1 cellular context compared by ENCODE assay signal in the genomic region with DNA sequence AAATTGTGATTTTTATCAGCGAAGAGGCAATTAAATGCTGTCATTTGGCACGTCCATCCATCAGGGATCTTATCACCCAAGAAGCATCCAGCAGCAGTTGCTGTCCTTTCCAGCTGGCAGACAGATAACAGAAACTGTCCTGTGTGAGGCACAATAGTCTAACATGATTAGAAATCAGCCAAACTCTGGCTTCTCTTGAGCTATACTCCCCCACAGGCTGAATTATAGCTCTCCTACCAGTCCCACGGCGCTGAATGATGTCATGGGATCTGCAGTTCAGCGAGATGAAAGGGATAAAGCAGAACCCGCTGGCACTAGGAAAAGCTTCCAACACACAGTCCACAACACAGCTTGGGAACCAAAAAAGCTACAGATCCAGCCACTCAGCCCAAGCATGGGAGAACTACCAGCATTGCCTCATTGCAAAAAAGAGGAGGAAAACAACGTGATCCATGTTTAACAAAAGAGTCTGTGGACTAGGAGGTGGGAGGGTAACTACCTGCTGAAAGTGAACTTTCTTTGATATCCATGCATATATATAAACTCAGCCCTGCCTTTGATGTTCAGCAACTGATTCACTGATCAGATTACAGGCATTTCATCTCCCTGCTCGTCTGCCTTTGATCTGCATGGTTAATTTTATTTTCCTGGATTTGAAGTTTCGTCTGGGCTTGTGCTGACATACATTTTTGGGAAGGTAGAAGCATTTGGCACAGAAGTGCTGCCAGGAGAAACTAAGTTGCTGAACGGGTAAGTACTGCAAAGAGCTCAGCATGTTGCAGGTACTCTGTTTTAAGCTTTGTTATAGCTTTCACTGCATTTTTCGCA.
A peak's percentile ranks its signal among the peaks of the same experiment; 100 is the strongest.
TF ChIP-seq lines count a peak whose summit lies in the region.

A gene with protein sequence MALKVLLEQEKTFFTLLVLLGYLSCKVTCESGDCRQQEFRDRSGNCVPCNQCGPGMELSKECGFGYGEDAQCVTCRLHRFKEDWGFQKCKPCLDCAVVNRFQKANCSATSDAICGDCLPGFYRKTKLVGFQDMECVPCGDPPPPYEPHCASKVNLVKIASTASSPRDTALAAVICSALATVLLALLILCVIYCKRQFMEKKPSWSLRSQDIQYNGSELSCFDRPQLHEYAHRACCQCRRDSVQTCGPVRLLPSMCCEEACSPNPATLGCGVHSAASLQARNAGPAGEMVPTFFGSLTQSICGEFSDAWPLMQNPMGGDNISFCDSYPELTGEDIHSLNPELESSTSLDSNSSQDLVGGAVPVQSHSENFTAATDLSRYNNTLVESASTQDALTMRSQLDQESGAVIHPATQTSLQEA (plus strand): TSS at position 314 of the 828 bp plus-strand sequence. CDS start 19,772 bp downstream, outside the sequence.

TF ChIP-seq in K562, 482 proteins besides CTCF, POLR2A, EP300 and RAD21 (continued from another document and continues in another):
- TF ChIP-seq, protein P1, sequence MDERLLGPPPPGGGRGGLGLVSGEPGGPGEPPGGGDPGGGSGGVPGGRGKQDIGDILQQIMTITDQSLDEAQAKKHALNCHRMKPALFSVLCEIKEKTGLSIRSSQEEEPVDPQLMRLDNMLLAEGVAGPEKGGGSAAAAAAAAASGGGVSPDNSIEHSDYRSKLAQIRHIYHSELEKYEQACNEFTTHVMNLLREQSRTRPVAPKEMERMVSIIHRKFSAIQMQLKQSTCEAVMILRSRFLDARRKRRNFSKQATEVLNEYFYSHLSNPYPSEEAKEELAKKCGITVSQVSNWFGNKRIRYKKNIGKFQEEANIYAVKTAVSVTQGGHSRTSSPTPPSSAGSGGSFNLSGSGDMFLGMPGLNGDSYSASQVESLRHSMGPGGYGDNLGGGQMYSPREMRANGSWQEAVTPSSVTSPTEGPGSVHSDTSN (CRISPR knock-in tag; IDR thresholded peaks at IDR 0.05; ENCODE audit: low read depth), result no peak
- TF ChIP-seq, protein P1 (tag; conservative IDR thresholded peaks at IDR 0.05; ENCODE audit: low read depth), result peak; percentile 76
- no peak for TF ChIP-seq L3MBTL2 (IDR thresholded peaks at IDR 0.05)
- TF ChIP-seq FOXM1 (IDR thresholded peaks at IDR 0.05; ENCODE audit: low read depth), result peak; percentile 70; the same call in 1 of the 2 replicates
- TF ChIP-seq FOXM1 (CRISPR knock-in tag; IDR thresholded peaks at IDR 0.05; ENCODE audit: low read depth), result no peak
- TF ChIP-seq DACH1 (IDR thresholded peaks at IDR 0.05; ENCODE audit: partially characterized antibody), result no peak
- no peak for TF ChIP-seq PRPF4 (IDR thresholded peaks at IDR 0.05; ENCODE audit: insufficient read depth, low read depth, low read length, poor library complexity, severe bottlenecking)
- no peak for TF ChIP-seq ZNF707 (CRISPR knock-in tag; conservative IDR thresholded peaks at IDR 0.05)
- TF ChIP-seq, protein P2, sequence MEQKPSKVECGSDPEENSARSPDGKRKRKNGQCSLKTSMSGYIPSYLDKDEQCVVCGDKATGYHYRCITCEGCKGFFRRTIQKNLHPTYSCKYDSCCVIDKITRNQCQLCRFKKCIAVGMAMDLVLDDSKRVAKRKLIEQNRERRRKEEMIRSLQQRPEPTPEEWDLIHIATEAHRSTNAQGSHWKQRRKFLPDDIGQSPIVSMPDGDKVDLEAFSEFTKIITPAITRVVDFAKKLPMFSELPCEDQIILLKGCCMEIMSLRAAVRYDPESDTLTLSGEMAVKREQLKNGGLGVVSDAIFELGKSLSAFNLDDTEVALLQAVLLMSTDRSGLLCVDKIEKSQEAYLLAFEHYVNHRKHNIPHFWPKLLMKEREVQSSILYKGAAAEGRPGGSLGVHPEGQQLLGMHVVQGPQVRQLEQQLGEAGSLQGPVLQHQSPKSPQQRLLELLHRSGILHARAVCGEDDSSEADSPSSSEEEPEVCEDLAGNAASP (IDR thresholded peaks at IDR 0.05), result no peak
- peak; percentile 71 for TF ChIP-seq SMARCA4 (IDR thresholded peaks at IDR 0.05)
- no peak for TF ChIP-seq U2AF2 (optimal IDR thresholded peaks at IDR 0.05; ENCODE audit: low read depth, low read length)
- TF ChIP-seq, protein P3, sequence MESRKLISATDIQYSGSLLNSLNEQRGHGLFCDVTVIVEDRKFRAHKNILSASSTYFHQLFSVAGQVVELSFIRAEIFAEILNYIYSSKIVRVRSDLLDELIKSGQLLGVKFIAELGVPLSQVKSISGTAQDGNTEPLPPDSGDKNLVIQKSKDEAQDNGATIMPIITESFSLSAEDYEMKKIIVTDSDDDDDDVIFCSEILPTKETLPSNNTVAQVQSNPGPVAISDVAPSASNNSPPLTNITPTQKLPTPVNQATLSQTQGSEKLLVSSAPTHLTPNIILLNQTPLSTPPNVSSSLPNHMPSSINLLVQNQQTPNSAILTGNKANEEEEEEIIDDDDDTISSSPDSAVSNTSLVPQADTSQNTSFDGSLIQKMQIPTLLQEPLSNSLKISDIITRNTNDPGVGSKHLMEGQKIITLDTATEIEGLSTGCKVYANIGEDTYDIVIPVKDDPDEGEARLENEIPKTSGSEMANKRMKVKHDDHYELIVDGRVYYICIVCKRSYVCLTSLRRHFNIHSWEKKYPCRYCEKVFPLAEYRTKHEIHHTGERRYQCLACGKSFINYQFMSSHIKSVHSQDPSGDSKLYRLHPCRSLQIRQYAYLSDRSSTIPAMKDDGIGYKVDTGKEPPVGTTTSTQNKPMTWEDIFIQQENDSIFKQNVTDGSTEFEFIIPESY (CRISPR knock-in tag; IDR thresholded peaks at IDR 0.05), result no peak
- TF ChIP-seq, protein P4, sequence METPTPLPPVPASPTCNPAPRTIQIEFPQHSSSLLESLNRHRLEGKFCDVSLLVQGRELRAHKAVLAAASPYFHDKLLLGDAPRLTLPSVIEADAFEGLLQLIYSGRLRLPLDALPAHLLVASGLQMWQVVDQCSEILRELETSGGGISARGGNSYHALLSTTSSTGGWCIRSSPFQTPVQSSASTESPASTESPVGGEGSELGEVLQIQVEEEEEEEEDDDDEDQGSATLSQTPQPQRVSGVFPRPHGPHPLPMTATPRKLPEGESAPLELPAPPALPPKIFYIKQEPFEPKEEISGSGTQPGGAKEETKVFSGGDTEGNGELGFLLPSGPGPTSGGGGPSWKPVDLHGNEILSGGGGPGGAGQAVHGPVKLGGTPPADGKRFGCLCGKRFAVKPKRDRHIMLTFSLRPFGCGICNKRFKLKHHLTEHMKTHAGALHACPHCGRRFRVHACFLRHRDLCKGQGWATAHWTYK (CRISPR knock-in tag; IDR thresholded peaks at IDR 0.05), result peak; percentile 73; the same call in 1 of the 2 replicates
- TF ChIP-seq, protein P5, sequence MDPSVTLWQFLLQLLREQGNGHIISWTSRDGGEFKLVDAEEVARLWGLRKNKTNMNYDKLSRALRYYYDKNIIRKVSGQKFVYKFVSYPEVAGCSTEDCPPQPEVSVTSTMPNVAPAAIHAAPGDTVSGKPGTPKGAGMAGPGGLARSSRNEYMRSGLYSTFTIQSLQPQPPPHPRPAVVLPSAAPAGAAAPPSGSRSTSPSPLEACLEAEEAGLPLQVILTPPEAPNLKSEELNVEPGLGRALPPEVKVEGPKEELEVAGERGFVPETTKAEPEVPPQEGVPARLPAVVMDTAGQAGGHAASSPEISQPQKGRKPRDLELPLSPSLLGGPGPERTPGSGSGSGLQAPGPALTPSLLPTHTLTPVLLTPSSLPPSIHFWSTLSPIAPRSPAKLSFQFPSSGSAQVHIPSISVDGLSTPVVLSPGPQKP (CRISPR knock-in tag; IDR thresholded peaks at IDR 0.05), result no peak
- no peak for TF ChIP-seq ZNF12 (CRISPR knock-in tag; IDR thresholded peaks at IDR 0.05)
- TF ChIP-seq TAF7 (tag; IDR thresholded peaks at IDR 0.05), result no peak
- peak; percentile 33; the same call in 1 of the 2 replicates for TF ChIP-seq NFIC (IDR thresholded peaks at IDR 0.05)
- TF ChIP-seq, protein P6, sequence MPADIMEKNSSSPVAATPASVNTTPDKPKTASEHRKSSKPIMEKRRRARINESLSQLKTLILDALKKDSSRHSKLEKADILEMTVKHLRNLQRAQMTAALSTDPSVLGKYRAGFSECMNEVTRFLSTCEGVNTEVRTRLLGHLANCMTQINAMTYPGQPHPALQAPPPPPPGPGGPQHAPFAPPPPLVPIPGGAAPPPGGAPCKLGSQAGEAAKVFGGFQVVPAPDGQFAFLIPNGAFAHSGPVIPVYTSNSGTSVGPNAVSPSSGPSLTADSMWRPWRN (IDR thresholded peaks at IDR 0.05; ENCODE audit: low read depth), result peak; percentile 64; the same call in 1 of the 2 replicates
- TF ChIP-seq ZNF589 (CRISPR knock-in tag; IDR thresholded peaks at IDR 0.05; ENCODE audit: low read depth), result peak; percentile 29; the same call in 1 of the 2 replicates
- TF ChIP-seq, protein P7, sequence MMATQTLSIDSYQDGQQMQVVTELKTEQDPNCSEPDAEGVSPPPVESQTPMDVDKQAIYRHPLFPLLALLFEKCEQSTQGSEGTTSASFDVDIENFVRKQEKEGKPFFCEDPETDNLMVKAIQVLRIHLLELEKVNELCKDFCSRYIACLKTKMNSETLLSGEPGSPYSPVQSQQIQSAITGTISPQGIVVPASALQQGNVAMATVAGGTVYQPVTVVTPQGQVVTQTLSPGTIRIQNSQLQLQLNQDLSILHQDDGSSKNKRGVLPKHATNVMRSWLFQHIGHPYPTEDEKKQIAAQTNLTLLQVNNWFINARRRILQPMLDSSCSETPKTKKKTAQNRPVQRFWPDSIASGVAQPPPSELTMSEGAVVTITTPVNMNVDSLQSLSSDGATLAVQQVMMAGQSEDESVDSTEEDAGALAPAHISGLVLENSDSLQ (IDR thresholded peaks at IDR 0.05), result peak; percentile 61
- peak; percentile 78; the same call in 1 of the 2 replicates for TF ChIP-seq SMARCE1 (IDR thresholded peaks at IDR 0.05)
- no peak for TF ChIP-seq ZNF699 (CRISPR knock-in tag; IDR thresholded peaks at IDR 0.05; ENCODE audit: insufficient replicate concordance)
- no peak for TF ChIP-seq C11orf30 (IDR thresholded peaks at IDR 0.05; ENCODE audit: low read depth)
- TF ChIP-seq RBM34 (IDR thresholded peaks at IDR 0.05; ENCODE audit: borderline replicate concordance, insufficient read depth, low read length), result no peak
- no peak for TF ChIP-seq MIER1 (IDR thresholded peaks at IDR 0.05; ENCODE audit: low read depth)
- no peak for TF ChIP-seq SRF (CRISPR knock-in tag; IDR thresholded peaks at IDR 0.05)
- TF ChIP-seq ZZZ3 (IDR thresholded peaks at IDR 0.05), result no peak
- TF ChIP-seq, protein P8, sequence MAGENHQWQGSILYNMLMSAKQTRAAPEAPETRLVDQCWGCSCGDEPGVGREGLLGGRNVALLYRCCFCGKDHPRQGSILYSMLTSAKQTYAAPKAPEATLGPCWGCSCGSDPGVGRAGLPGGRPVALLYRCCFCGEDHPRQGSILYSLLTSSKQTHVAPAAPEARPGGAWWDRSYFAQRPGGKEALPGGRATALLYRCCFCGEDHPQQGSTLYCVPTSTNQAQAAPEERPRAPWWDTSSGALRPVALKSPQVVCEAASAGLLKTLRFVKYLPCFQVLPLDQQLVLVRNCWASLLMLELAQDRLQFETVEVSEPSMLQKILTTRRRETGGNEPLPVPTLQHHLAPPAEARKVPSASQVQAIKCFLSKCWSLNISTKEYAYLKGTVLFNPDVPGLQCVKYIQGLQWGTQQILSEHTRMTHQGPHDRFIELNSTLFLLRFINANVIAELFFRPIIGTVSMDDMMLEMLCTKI (IDR thresholded peaks at IDR 0.05; ENCODE audit: partially characterized antibody), result no peak
- TF ChIP-seq SMAD4 (CRISPR knock-in tag; conservative IDR thresholded peaks at IDR 0.05), result peak; percentile 80
- 0 out of 2 replicates have a peak, but pooled peaks have one; percentile 23 for TF ChIP-seq EGR1 (conservative IDR thresholded peaks at IDR 0.05)
- peak; percentile 39; the same call in 1 of the 2 replicates for TF ChIP-seq ZNF134 (CRISPR knock-in tag; conservative IDR thresholded peaks at IDR 0.05)
- TF ChIP-seq, protein P9, sequence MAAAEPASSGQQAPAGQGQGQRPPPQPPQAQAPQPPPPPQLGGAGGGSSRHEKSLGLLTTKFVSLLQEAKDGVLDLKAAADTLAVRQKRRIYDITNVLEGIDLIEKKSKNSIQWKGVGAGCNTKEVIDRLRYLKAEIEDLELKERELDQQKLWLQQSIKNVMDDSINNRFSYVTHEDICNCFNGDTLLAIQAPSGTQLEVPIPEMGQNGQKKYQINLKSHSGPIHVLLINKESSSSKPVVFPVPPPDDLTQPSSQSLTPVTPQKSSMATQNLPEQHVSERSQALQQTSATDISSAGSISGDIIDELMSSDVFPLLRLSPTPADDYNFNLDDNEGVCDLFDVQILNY (CRISPR knock-in tag; IDR thresholded peaks at IDR 0.05), result no peak
- TF ChIP-seq MCM2 (IDR thresholded peaks at IDR 0.05; ENCODE audit: low read depth), result no peak
- TF ChIP-seq ZNF77 (CRISPR knock-in tag; IDR thresholded peaks at IDR 0.05), result no peak
- no peak for TF ChIP-seq BRF1 (IDR thresholded peaks at IDR 0.05; ENCODE audit: borderline replicate concordance, extremely low read depth, insufficient read length)
- TF ChIP-seq, protein P10, sequence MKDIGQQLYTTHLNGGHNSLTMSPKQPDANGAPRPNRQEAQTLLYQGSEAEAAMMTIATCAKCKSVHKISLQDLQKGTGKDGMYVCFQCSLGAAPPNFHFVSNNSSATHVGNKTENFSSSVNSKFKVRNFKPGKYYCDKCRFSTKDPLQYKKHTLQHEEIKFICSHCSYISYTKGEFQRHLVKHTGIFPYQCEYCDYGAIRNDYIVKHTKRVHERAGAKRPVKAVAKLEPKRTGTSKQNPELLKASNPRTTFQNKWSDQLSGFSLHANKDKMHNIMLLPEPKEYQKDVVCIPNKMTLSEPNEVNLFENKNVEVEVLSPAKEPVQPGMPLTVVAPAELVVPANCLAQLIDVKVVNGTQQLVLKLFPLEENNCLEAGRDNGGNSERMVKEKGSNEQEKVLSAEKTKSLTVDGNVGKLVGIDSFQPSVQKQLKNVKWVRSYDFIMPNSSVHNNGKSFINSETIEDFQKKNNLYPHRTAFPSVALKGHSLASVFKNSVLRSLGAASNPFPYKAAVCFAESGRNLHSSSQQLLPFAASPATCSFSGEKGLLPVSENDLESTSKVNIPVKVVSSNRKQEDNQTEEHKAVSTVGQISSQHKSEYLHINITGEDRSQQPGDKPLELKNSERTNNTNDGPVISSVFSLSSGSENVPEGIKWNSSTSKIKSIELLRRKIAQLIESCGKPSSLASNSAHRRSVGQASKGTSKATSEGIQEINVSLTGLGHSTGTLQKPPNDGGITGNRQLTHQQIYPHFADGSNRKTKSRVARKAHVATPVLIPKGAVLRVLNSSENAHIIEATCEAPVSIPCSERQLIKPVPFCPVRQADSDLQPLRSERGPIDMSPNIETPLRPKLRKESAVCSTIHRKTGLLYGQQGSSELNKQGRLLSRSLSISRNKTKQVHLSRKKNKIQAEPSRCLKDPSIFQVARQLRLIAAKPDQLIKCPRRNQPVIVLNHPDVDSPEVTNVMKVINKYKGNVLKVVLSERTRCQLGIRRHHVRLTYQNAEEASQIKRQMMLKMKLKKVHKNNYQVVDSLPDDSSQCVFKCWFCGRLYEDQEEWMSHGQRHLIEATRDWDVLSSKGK (CRISPR knock-in tag; IDR thresholded peaks at IDR 0.05), result no peak
- no peak for TF ChIP-seq HNRNPK (IDR thresholded peaks at IDR 0.05; ENCODE audit: low read depth, low read length, poor library complexity, severe bottlenecking)
- TF ChIP-seq DPF2 (IDR thresholded peaks at IDR 0.05), result peak; percentile 50; the same call in 1 of the 2 replicates
- peak; percentile 76 for TF ChIP-seq CBFA2T2 (conservative IDR thresholded peaks at IDR 0.05)
